29 cellular contexts compared by ENCODE assay signal in the genomic region with DNA sequence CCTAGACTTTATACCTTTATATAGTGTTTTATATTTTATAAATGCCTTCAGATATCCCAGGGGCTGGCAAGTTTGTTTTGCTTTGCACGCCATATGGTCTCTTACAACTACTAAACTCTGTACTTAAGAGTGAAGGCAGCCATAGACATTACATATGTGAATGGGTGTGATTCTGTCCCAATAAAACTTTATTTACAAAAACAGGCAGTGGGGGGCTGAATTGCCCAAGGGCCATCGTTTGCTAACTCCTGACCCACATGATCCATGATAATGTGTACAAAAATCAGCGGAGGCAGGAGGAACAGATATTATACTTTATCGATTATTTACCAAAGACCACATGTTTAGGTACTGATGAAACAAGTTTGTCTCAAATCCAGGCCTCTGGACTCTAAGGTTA. TPM values are rescaled to one million over a fixed set of nuclear protein-coding genes. Genes with fewer than 3 reads are reported as not detected.
"Had no signal": no experiment of that assay in that cellular context is flagged by ENCODE, and none has a peak within 500 bp of the region (broad histone marks: within the 10 kb centered on the region; RNA-seq: fewer than 3 reads in every experiment).

No MANE protein-coding gene starts in this region.

- DNase-seq: colonic mucosa; cortex of kidney; effector CD8-positive, alpha-beta T cell; effector memory CD8-positive, alpha-beta T cell; endodermal cell; erythroblast; esophagus squamous epithelium; foreskin fibroblast; foreskin melanocyte; gastrocnemius medialis; glutamatergic neuron; head of caudate nucleus; heart right ventricle; hippocampal formation; left cardiac atrium; left lung; left ventricle myocardium superior; lower lobe of right lung; mesenchymal stem cell; mucosa of descending colon; naive B cell had no signal

- H3K9me3 ChIP-seq: colonic mucosa, esophagus squamous epithelium, gastrocnemius medialis, heart right ventricle, left lung, lower lobe of right lung, mucosa of descending colon had no signal

- H3K27ac ChIP-seq: colonic mucosa, epithelial cell of prostate, esophagus squamous epithelium, gastrocnemius medialis, heart right ventricle, left lung, lower lobe of right lung had no signal

- H3K4me1 ChIP-seq: colonic mucosa, gastrocnemius medialis, heart right ventricle, left lung, lower lobe of right lung had no signal

- FAIRE-seq: endometrium, keratinocyte had no signal

- ATAC-seq: effector memory CD8-positive, alpha-beta T cell; esophagus mucosa; gastrocnemius medialis; heart right ventricle; left cardiac atrium; left lung; left ventricle myocardium superior; lower lobe of right lung; mucosa of descending colon had no signal

- H3K27me3 ChIP-seq: colonic mucosa, esophagus squamous epithelium, gastrocnemius medialis, heart right ventricle, left lung had no signal

- H3K4me3 ChIP-seq: colonic mucosa, esophagus squamous epithelium, gastrocnemius medialis, heart right ventricle, left lung, lower lobe of right lung, mucosa of descending colon had no signal

RNA-seq across cellular contexts. Expression of a gene that starts 58.7 kb away (rescaled TPM):
- total RNA-seq: colonic mucosa, dermis microvascular lymphatic vessel endothelial cell, esophagus squamous epithelium, glomerular endothelial cell, kidney epithelial cell, lung microvascular endothelial cell had no signal
- polyA plus RNA-seq: keratinocyte had no signal
